ENCODE assay signal across 18 cellular contexts in the genomic region with DNA sequence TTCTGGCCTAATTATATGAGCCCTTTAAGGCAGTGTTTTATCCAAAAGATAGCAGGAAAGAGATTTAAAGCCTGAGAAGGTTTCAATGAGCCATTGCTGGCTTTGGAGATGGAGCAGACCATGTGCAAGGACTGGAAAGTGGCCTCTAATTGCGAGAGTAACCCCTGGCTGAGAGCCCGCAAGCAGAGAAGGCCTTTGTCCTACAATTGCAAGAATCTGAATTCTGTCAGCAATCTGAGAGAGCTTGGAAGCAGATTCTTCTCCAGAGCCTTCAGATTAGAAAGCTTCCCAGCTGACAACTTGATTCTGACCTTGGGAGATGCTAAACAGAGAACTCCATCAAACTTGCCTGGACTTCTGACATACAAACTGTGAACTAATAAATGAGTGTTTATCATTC.
DNase-seq lines count a peak whose midpoint lies in the region; ATAC-seq and TF ChIP-seq lines count a peak whose summit lies in the region.
"Had no signal": no experiment of that assay in that cellular context is flagged by ENCODE, and none has a peak within 500 bp of the region (broad histone marks: within the 10 kb centered on the region; RNA-seq: fewer than 3 reads in every experiment).

No MANE protein-coding gene starts in this region.

- no peaks in the 10 kb centered on the region for H3K4me1 ChIP-seq in mesenchymal stem cell (ENCODE audit: control insufficient read depth, insufficient read depth, low read depth, low read length)
- H3K4me1 ChIP-seq: HAP-1 had no signal

- DNase-seq in AG10803 (ENCODE audit: low read depth) (peak; percentile 46), choroid plexus epithelial cell (ENCODE audit: low read depth) (peak; percentile 9), fibroblast of the conjunctiva (ENCODE audit: low read depth) (peak; percentile 6), mesenchymal stem cell (peak; percentile 8)
- DNase-seq in activated CD4-positive, CD25-positive, alpha-beta regulatory T cell (lab: John Stamatoyannopoulos, UW): no peak
- DNase-seq: C1 segment of cervical spinal cord, DMS79 treated with DMSO at 0.1 percent for 48 hours, IMR-90, Karpas-422, MG63, NCI-H1092, NCI-H146, NCI-H2081, NCI-H510A treated with DMSO at 0.1 percent for 48 hours had no signal

- H3K14ac ChIP-seq in mesenchymal stem cell (ENCODE audit: low read length in 2 of 2): no peak overlapping the region

- no peak overlapping the region for H3K9ac ChIP-seq in mesenchymal stem cell (ENCODE audit: low read length)

- no peak overlapping the region for H2BK5ac ChIP-seq in mesenchymal stem cell (ENCODE audit: low read depth, low read length, poor library complexity, severe bottlenecking)

- no peaks in the 10 kb centered on the region for H3K79me1 ChIP-seq in mesenchymal stem cell (replicated peaks; ENCODE audit: low read length, poor library complexity, severe bottlenecking)

- no peak overlapping the region for H2BK15ac ChIP-seq in mesenchymal stem cell (ENCODE audit: low read depth, poor library complexity, severe bottlenecking)

- H3K36me3 ChIP-seq in mesenchymal stem cell (ENCODE audit: control insufficient read depth in 1 of 2, insufficient read depth in 2 of 2, low read depth in 1 of 2, low read length in 2 of 2): no peaks in the 10 kb centered on the region
- H3K36me3 ChIP-seq: HAP-1, MG63 had no signal

- no peak for TF ChIP-seq CTCF in AG10803 (conservative IDR thresholded peaks at IDR 0.05; ENCODE audit: low read length)
- TF ChIP-seq CTCF in choroid plexus epithelial cell (conservative IDR thresholded peaks at IDR 0.05; ENCODE audit: low read depth, low read length): no peak

- H3K27ac ChIP-seq in mesenchymal stem cell (ENCODE audit: low read length, poor library complexity, severe bottlenecking): no peak overlapping the region

- no peak overlapping the region for H4K8ac ChIP-seq in mesenchymal stem cell (ENCODE audit: low read length)

- no peak overlapping the region for H2BK12ac ChIP-seq in mesenchymal stem cell (ENCODE audit: low read length in 2 of 2)

- H3K4me3 ChIP-seq in AG10803 (ENCODE audit: low read length) (no peak overlapping the region), choroid plexus epithelial cell (ENCODE audit: low read depth, low read length) (no peak overlapping the region), mesenchymal stem cell (ENCODE audit: insufficient read depth in 1 of 2, low read depth in 1 of 2, low read length in 2 of 2) (no peak overlapping the region)
- H3K4me3 ChIP-seq: HAP-1, MG63 had no signal

- no peak overlapping the region for H2AFZ ChIP-seq in mesenchymal stem cell (ENCODE audit: low read depth, low read length)

- no peak overlapping the region for H3K18ac ChIP-seq in mesenchymal stem cell (ENCODE audit: low read depth in 1 of 2, low read length in 2 of 2)

- no peak for ATAC-seq in HG02642 (IDR thresholded peaks at IDR 0.05; ENCODE audit: poor library complexity, unreplicated experiment)
- ATAC-seq in GM21390 (IDR thresholded peaks at IDR 0.05; ENCODE audit: unreplicated experiment): no peak
- ATAC-seq: Panc1 had no signal

- H3K4me2 ChIP-seq in mesenchymal stem cell (ENCODE audit: low read length, poor library complexity, severe bottlenecking): no peak overlapping the region

- H4K91ac ChIP-seq in mesenchymal stem cell (ENCODE audit: low read length): no peak overlapping the region

- no peak overlapping the region for H3K4ac ChIP-seq in mesenchymal stem cell (ENCODE audit: low read depth in 1 of 2, low read length in 2 of 2)

- no peaks in the 10 kb centered on the region for H3K9me3 ChIP-seq in mesenchymal stem cell (ENCODE audit: control insufficient read depth, low read length)
- H3K9me3 ChIP-seq: HAP-1, MG63 had no signal

- WGBS in mesenchymal stem cell: 79% methylated on average over 2 of the region's 2 CpGs

- H2AK5ac ChIP-seq in mesenchymal stem cell (ENCODE audit: low read length, severe bottlenecking): no peak overlapping the region

- no peaks in the 10 kb centered on the region for H3K27me3 ChIP-seq in mesenchymal stem cell (ENCODE audit: control insufficient read depth in 1 of 2, insufficient read depth in 1 of 2, low read length in 2 of 2)
- H3K27me3 ChIP-seq: MG63 had no signal

- H3K23ac ChIP-seq in mesenchymal stem cell (ENCODE audit: low read length in 2 of 2): no peak overlapping the region

- H2BK120ac ChIP-seq in mesenchymal stem cell (ENCODE audit: low read depth, low read length): no peak overlapping the region

Comparison
In these comparisons a context has a peak if more than half of its experiments do, and no peak if none do; other contexts are left out.
1. DNase-seq: peak in AG10803 (single experiment), choroid plexus epithelial cell (single experiment), fibroblast of the conjunctiva (single experiment) and mesenchymal stem cell (single experiment); none in activated CD4-positive, CD25-positive, alpha-beta regulatory T cell (0 of 4).